Comparison of ENCODE assay signal across 15 cellular contexts in the genomic region with DNA sequence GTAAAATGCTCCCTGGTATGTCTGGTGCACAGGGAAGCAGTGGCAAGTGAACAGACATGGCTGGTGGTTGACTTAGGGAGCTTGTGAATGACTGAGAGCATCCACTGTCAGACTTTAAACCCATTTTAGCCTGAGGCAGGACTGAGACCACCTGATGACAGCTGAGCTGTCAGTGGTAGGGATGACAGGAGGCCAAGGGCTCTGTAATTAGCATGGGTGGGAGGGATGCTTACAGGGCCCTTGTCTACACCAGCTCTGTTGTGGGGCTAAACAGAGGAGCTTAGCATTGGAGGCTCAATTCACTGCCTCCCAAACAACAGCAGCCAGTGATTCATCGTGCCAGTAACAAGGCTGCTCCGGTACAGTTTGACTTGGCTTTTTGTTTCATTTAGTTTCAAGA.
"Had no signal": no experiment of that assay in that cellular context is flagged by ENCODE, and none has a peak within 500 bp of the region (broad histone marks: within the 10 kb centered on the region; RNA-seq: fewer than 3 reads in every experiment).

No MANE protein-coding gene starts in this region.

- H3K9ac ChIP-seq: neural progenitor cell had no signal

- H3K4me2 ChIP-seq: neural progenitor cell had no signal

- H3K36me3 ChIP-seq: heart right ventricle, neural progenitor cell, right lobe of liver, tibial nerve had no signal

- H3K27me3 ChIP-seq: heart right ventricle, neural progenitor cell, right lobe of liver, tibial nerve had no signal

- DNase-seq: activated CD4-positive, alpha-beta T cell treated with anti-CD3 and anti-CD28 coated beads for 36 hours; activated CD4-positive, alpha-beta T cell treated with anti-CD3 and anti-CD28 coated beads, Interleukin-2, amount 50 U/mL, for 48 hours; activated T-cell treated with anti-CD3 and anti-CD28 coated beads for 4 hours; foreskin fibroblast; heart right ventricle; immature natural killer cell; mesenchymal stem cell; naive thymus-derived CD4-positive, alpha-beta T cell; right lobe of liver; small intestine; stimulated activated CD4-positive, alpha-beta T cell treated with anti-CD3 and anti-CD28 coated beads, Interleukin-4, amount 100 ng/mL, for 24 hours had no signal

- ATAC-seq: activated CD4-positive, alpha-beta T cell treated with anti-CD3 and anti-CD28 coated beads for 36 hours; heart right ventricle; naive thymus-derived CD4-positive, alpha-beta T cell; right lobe of liver; stimulated activated effector memory CD8-positive, alpha-beta T cell treated with anti-CD3 and anti-CD28 coated beads, Interleukin-12 subunit alpha, Interleukin-12 subunit beta, amount 100 ng/mL, for 72 hours had no signal

- H3K4me3 ChIP-seq: heart right ventricle, neural progenitor cell, right lobe of liver, tibial nerve had no signal

- H3K27ac ChIP-seq: epithelial cell of prostate, heart right ventricle, neural progenitor cell, right lobe of liver, tibial nerve had no signal

- H3K9me3 ChIP-seq: heart right ventricle, right lobe of liver, tibial nerve had no signal

- H2AFZ ChIP-seq: neural progenitor cell had no signal

- H3K4me1 ChIP-seq: neural progenitor cell, right lobe of liver, tibial nerve had no signal
